In the genomic region with DNA sequence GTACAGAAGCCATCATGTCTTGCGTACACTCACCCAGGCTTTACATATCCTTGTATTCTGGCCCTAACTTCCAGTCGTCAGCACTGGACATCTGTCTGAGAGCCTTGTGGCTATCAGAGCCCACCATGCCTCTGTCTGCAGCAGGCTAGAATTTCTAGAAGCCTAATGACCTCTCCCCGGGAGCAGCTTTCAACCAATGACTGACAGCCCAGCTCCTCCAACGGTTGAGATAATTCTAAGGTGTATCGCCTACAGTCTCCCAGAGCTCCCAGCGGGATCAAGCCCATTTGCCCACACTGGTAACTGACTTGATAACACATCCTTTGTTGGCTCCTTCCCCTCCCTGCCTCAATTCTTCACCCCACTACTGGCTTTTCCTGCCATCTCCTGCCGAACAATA, we compare ENCODE assay signal across 4 cellular contexts.
"Had no signal": no experiment of that assay in that cellular context is flagged by ENCODE, and none has a peak within 500 bp of the region (broad histone marks: within the 10 kb centered on the region; RNA-seq: fewer than 3 reads in every experiment).

No MANE protein-coding gene starts in this region.

- H3K4me2 ChIP-seq: GM23338 had no signal

- H3K4me3 ChIP-seq: GM23338 had no signal

- H3K27ac Mint-ChIP-seq: GM23338, H9 had no signal

- DNase-seq: H9, HCEC 1CT, IMR-90 had no signal

- H3K4me3 Mint-ChIP-seq: GM23338, H9 had no signal

- H3K9me3 Mint-ChIP-seq: GM23338 had no signal

- ATAC-seq: GM23338 had no signal
